Comparison of ENCODE assay signal across 8 cellular contexts in the genomic region with DNA sequence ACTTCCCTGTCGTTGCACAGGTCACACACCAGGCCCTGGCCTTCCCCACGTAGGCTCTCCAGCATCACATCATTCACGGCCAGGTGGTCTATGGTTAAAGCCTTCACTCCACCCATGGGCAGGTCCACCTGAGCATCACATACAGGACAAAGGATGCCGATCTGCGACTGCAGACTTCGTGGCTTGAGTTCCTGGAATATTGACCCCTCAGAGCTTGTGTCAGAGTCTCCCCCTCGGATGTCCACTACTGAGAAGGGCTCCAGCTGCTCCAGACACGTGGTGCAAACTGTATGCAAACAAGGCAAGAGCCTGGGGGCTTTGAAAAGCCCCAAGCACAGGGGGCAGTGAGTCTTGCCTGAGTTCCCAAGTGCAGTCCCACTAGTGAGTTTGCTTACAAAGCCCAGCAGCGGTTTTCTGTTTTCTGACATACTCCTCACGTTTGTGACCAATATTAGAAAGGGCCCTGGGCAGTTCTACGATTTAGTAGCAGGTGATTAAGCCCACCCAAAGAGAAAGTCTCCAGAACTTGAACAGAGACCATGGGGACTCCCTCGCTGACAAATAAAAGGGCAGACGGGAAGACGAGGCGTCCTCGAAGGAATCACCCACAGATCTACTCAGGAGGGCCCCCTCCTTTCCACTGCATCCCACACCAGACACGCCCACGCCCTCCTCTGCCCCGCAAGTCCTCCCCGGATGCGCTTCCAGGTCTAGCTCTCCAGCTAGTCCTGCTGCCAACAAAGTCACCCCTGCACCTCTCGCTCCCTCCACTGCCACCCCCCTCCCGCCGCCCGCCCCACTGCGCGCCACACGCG. TPM values are rescaled to one million over a fixed set of nuclear protein-coding genes. Genes with fewer than 3 reads are reported as not detected.
DNase-seq lines count a peak whose midpoint lies in the region; TF ChIP-seq lines count a peak whose summit lies in the region.

No MANE protein-coding gene starts in this region.

- H3K4me1 Mint-ChIP-seq in osteocyte (ENCODE audit: unreplicated experiment) = peaks cover 13% of the 10 kb centered on the region

- H3K9me3 Mint-ChIP-seq in osteocyte (ENCODE audit: unreplicated experiment) = no peaks in the 10 kb centered on the region

- H3K27me3 Mint-ChIP-seq in osteocyte (ENCODE audit: unreplicated experiment) = no peaks in the 10 kb centered on the region

- H3K36me3 ChIP-seq in HEK293 (ENCODE audit: control insufficient read depth in 2 of 2, insufficient read depth in 1 of 2, low read length in 2 of 2) = peaks cover 0 to 21% of the 10 kb centered on the region in 2 experiments; a peak in 2 of 3 replicates

- CTCF ChIA-PET in HEK293 (lab: Yijun Ruan, JAX) = interaction anchor here (1.1 to 3.0 kb wide), 3 partner anchors 8 to 633 kb away, joined by 5 to 18 read pairs (median 9); no protein-coding TSS in a partner anchor

- H3K27ac ChIP-seq in HEK293 (ENCODE audit: extremely low read depth, low read depth, low read length) = peak overlapping the region; percentile 77; the same call in 1 of the 2 replicates
- H3K27ac ChIP-seq in VCaP = peak overlapping the region; percentile 89

- in situ Hi-C loops in Caki2 (cut with HindIII; ENCODE audit: low pct_unique_long_range_greater_than_20kb, low sequenced_read_pairs) = no loop called here

- DNase-seq in Caki2 (ENCODE audit: low read depth) (peak; percentile 12), fibroblast of villous mesenchyme (ENCODE audit: low read depth) (no peak), osteocyte (ENCODE audit: extremely low spot score, unreplicated experiment) (peak; percentile 81), mesenteric fat pad (ENCODE audit: low spot score) (no peak), AG20443 (ENCODE audit: low spot score) (no peak), UCSD-AML1 (lab: John Stamatoyannopoulos, UW; ENCODE audit: unreplicated experiment) (no peak)

- TF ChIP-seq CTCF in HEK293 (tag by site-specific recombination; IDR thresholded peaks at IDR 0.05) = 0 out of 2 replicates have a peak, but pooled peaks have one; percentile 20
- no peak for TF ChIP-seq CTCF in VCaP (conservative IDR thresholded peaks at IDR 0.05)
- TF ChIP-seq CTCF in fibroblast of villous mesenchyme (IDR thresholded peaks at IDR 0.05; ENCODE audit: insufficient read depth, low read depth, low read length) = no peak
- no peak for TF ChIP-seq CTCF in osteocyte (IDR thresholded peaks at IDR 0.05)

- H3K9me3 ChIP-seq in HEK293 (ENCODE audit: control insufficient read depth, insufficient read depth, low read depth, low read length) = no peaks in the 10 kb centered on the region

- H3K4me3 ChIP-seq in HEK293 (ENCODE audit: low read depth, low read length) = peak overlapping the region; percentile 80
- H3K4me3 ChIP-seq in fibroblast of villous mesenchyme (ENCODE audit: low read depth, low read length) = peak overlapping the region; percentile 81

- peak overlapping the region; percentile 85 for H3K4me3 Mint-ChIP-seq in osteocyte (ENCODE audit: unreplicated experiment)

- H3K4me1 ChIP-seq in HEK293 (ENCODE audit: control insufficient read depth, insufficient read depth, low read length) = no peaks in the 10 kb centered on the region

- no peaks in the 10 kb centered on the region for H3K36me3 Mint-ChIP-seq in osteocyte (ENCODE audit: unreplicated experiment)

- POLR2A ChIA-PET in HEK293 (lab: Yijun Ruan, JAX) = interaction anchor here (0.7 to 1.3 kb wide), 2 partner anchors 11 to 453 kb away, joined by 3 to 5 read pairs; a partner anchor contains a TSS

- peak overlapping the region; percentile 81 for H3K27ac Mint-ChIP-seq in osteocyte (ENCODE audit: unreplicated experiment)

TF ChIP-seq in HEK293, 187 proteins besides CTCF, POLR2A, EP300 and RAD21 (continues in another document):
- TF ChIP-seq, protein P1, sequence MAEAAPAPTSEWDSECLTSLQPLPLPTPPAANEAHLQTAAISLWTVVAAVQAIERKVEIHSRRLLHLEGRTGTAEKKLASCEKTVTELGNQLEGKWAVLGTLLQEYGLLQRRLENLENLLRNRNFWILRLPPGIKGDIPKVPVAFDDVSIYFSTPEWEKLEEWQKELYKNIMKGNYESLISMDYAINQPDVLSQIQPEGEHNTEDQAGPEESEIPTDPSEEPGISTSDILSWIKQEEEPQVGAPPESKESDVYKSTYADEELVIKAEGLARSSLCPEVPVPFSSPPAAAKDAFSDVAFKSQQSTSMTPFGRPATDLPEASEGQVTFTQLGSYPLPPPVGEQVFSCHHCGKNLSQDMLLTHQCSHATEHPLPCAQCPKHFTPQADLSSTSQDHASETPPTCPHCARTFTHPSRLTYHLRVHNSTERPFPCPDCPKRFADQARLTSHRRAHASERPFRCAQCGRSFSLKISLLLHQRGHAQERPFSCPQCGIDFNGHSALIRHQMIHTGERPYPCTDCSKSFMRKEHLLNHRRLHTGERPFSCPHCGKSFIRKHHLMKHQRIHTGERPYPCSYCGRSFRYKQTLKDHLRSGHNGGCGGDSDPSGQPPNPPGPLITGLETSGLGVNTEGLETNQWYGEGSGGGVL (tag by site-specific recombination; IDR thresholded peaks at IDR 0.05) = peak; percentile 94
- TF ChIP-seq, protein P2, sequence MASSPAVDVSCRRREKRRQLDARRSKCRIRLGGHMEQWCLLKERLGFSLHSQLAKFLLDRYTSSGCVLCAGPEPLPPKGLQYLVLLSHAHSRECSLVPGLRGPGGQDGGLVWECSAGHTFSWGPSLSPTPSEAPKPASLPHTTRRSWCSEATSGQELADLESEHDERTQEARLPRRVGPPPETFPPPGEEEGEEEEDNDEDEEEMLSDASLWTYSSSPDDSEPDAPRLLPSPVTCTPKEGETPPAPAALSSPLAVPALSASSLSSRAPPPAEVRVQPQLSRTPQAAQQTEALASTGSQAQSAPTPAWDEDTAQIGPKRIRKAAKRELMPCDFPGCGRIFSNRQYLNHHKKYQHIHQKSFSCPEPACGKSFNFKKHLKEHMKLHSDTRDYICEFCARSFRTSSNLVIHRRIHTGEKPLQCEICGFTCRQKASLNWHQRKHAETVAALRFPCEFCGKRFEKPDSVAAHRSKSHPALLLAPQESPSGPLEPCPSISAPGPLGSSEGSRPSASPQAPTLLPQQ (tag by site-specific recombination; IDR thresholded peaks at IDR 0.05) = peak; percentile 18; the same call in 1 of the 2 replicates
- TF ChIP-seq ZNF366 (tag by site-specific recombination; conservative IDR thresholded peaks at IDR 0.05) = 0 out of 2 replicates have a peak, but pooled peaks have one; percentile 10
- TF ChIP-seq, protein P3, sequence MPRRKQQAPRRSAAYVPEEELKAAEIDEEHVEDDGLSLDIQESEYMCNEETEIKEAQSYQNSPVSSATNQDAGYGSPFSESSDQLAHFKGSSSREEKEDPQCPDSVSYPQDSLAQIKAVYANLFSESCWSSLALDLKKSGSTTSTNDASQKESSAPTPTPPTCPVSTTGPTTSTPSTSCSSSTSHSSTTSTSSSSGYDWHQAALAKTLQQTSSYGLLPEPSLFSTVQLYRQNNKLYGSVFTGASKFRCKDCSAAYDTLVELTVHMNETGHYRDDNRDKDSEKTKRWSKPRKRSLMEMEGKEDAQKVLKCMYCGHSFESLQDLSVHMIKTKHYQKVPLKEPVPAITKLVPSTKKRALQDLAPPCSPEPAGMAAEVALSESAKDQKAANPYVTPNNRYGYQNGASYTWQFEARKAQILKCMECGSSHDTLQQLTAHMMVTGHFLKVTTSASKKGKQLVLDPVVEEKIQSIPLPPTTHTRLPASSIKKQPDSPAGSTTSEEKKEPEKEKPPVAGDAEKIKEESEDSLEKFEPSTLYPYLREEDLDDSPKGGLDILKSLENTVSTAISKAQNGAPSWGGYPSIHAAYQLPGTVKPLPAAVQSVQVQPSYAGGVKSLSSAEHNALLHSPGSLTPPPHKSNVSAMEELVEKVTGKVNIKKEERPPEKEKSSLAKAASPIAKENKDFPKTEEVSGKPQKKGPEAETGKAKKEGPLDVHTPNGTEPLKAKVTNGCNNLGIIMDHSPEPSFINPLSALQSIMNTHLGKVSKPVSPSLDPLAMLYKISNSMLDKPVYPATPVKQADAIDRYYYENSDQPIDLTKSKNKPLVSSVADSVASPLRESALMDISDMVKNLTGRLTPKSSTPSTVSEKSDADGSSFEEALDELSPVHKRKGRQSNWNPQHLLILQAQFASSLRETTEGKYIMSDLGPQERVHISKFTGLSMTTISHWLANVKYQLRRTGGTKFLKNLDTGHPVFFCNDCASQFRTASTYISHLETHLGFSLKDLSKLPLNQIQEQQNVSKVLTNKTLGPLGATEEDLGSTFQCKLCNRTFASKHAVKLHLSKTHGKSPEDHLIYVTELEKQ (tag by site-specific recombination; IDR thresholded peaks at IDR 0.05; ENCODE audit: borderline replicate concordance) = no peak
- TF ChIP-seq EGR2 (tag by site-specific recombination; IDR thresholded peaks at IDR 0.05; ENCODE audit: low read depth) = peak; percentile 57; the same call in 1 of the 2 replicates
- peak; percentile 68 for TF ChIP-seq GLIS2 (tag by site-specific recombination; IDR thresholded peaks at IDR 0.05)
- no peak for TF ChIP-seq OSR2 (tag by site-specific recombination; IDR thresholded peaks at IDR 0.05)
- TF ChIP-seq ZNF664 (tag by site-specific recombination; IDR thresholded peaks at IDR 0.05) = no peak
- peak; percentile 72 for TF ChIP-seq ZNF335 (tag by site-specific recombination; conservative IDR thresholded peaks at IDR 0.05)
- TF ChIP-seq KLF9 (tag by site-specific recombination; IDR thresholded peaks at IDR 0.05; ENCODE audit: low read depth) = peak; percentile 73
- no peak for TF ChIP-seq ZNF785 (tag by site-specific recombination; IDR thresholded peaks at IDR 0.05)
- TF ChIP-seq KLF16 (tag by site-specific recombination; IDR thresholded peaks at IDR 0.05) = peak; percentile 25; the same call in 1 of the 2 replicates
- TF ChIP-seq, protein P4, sequence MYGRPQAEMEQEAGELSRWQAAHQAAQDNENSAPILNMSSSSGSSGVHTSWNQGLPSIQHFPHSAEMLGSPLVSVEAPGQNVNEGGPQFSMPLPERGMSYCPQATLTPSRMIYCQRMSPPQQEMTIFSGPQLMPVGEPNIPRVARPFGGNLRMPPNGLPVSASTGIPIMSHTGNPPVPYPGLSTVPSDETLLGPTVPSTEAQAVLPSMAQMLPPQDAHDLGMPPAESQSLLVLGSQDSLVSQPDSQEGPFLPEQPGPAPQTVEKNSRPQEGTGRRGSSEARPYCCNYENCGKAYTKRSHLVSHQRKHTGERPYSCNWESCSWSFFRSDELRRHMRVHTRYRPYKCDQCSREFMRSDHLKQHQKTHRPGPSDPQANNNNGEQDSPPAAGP (tag by site-specific recombination; IDR thresholded peaks at IDR 0.05) = 0 out of 2 replicates have a peak, but pooled peaks have one; percentile 58
- 0 out of 2 replicates have a peak, but pooled peaks have one; percentile 33 for TF ChIP-seq ZNF391 (tag by site-specific recombination; IDR thresholded peaks at IDR 0.05; ENCODE audit: borderline replicate concordance, low read depth)

RNA-seq across cellular contexts. Expression of a gene that starts 0.6 kb away (rescaled TPM):
- total RNA-seq in Caki2 (2014; rRNA removed; shearing (Covaris generic); ENCODE audit: low replicate concordance) = 2.1 and 11.6 TPM in 2 replicates
- total RNA-seq in fibroblast of villous mesenchyme (1.7 and 2.6 TPM in 2 replicates), osteocyte (5.0 and 6.3 TPM in 2 replicates), mesenteric fat pad (0.64 TPM)

Comparison
In these comparisons a context has a peak if more than half of its experiments do, and no peak if none do; other contexts are left out.
1. DNase-seq: peak in Caki2 (single experiment) and osteocyte (single experiment); none in fibroblast of villous mesenchyme (single experiment), mesenteric fat pad (single experiment), AG20443 (single experiment) and UCSD-AML1 (single experiment).